ENCODE assay signal across 8 cellular contexts in the genomic region with DNA sequence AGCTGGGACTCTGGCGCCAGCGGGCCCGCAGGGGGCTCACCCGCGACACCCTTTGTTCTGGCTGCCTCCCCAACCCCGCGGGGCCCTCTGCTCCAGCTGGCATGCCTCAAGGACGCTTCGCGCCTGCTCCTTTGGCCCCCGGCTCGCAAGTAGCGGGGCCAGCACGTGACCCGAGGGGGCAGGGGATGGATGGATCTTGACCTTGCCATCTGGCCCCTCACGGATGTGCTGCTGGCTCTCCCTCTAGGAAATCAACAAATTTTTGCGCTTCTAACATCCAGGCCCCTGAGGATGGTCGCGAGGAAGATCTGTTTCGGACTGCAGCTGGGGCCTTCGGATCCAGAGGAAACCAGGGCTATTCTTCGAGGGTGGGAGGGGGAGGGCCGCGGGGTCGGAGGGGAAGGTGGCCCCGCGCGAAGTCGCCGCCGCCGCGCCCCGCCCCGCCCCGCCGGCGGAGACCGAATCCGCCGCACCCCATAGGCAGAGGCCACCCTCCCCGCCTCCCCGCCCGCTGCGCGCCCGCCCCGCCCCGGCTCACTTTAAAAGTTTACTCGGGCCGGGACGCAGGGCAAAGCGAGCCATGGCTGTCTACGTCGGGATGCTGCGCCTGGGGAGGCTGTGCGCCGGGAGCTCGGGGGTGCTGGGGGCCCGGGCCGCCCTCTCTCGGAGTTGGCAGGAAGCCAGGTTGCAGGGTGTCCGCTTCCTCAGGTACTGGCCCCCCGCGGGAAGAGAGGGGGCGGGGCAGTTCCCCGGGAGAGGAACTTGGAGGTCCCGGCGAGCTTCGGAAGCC. TPM values are rescaled to one million over a fixed set of nuclear protein-coding genes. Genes with fewer than 3 reads are reported as not detected.
A peak's percentile ranks its signal among the peaks of the same experiment; 100 is the strongest.
DNase-seq lines count a peak whose midpoint lies in the region; ATAC-seq and TF ChIP-seq lines count a peak whose summit lies in the region.

A gene with protein sequence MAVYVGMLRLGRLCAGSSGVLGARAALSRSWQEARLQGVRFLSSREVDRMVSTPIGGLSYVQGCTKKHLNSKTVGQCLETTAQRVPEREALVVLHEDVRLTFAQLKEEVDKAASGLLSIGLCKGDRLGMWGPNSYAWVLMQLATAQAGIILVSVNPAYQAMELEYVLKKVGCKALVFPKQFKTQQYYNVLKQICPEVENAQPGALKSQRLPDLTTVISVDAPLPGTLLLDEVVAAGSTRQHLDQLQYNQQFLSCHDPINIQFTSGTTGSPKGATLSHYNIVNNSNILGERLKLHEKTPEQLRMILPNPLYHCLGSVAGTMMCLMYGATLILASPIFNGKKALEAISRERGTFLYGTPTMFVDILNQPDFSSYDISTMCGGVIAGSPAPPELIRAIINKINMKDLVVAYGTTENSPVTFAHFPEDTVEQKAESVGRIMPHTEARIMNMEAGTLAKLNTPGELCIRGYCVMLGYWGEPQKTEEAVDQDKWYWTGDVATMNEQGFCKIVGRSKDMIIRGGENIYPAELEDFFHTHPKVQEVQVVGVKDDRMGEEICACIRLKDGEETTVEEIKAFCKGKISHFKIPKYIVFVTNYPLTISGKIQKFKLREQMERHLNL (plus strand): TSS at position 537 of the 790 bp plus-strand sequence. CDS start 44 bp downstream, at position 581.

- no peaks in the 10 kb centered on the region for H3K36me3 ChIP-seq in neuronal stem cell (replicated peaks in 1 of 2; ENCODE audit: control insufficient read depth in 2 of 2, insufficient read depth in 2 of 2, low read length in 2 of 2)

- intact Hi-C loops in activated T-helper 2 cell treated with anti-CD3 and anti-CD28 coated beads, Interferon-gamma antibody, Interleukin-2, Interleukin-4, amounts not matched to agents 10 μg/mL and 5 μg/mL and 100 μg/mL, durations not matched to agents 14 hours and 24 hours and 36 hours (cut with micrococcal nuclease), result loop anchor here (1.0 kb wide), 1 partner anchor 29 kb away; a partner anchor contains a TSS

- H3K4me1 Mint-ChIP-seq in activated T-helper 2 cell treated with anti-CD3 and anti-CD28 coated beads, Interferon-gamma antibody, Interleukin-2, Interleukin-4, amounts not matched to agents 10 μg/mL and 5 μg/mL and 100 μg/mL, durations not matched to agents 14 hours and 24 hours and 36 hours (ENCODE audit: low read depth), result peaks cover 30% of the 10 kb centered on the region

- H2AK5ac ChIP-seq in neuronal stem cell (ENCODE audit: low read depth, low read length), result peak within 1 kb of the TSS; percentile 72

- no peaks in the 10 kb centered on the region for H3K9me3 Mint-ChIP-seq in activated T-helper 2 cell treated with anti-CD3 and anti-CD28 coated beads, Interferon-gamma antibody, Interleukin-2, Interleukin-4, amounts not matched to agents 10 μg/mL and 5 μg/mL and 100 μg/mL, durations not matched to agents 14 hours and 24 hours and 36 hours

- peak; percentile 37 for ATAC-seq in HG02884 (IDR thresholded peaks at IDR 0.05; ENCODE audit: unreplicated experiment)
- peak; percentile 50 for ATAC-seq in foreskin keratinocyte
- no peak for ATAC-seq in GM18870 (IDR thresholded peaks at IDR 0.05; ENCODE audit: unreplicated experiment)

- no peaks in the 10 kb centered on the region for H3K36me3 Mint-ChIP-seq in activated T-helper 2 cell treated with anti-CD3 and anti-CD28 coated beads, Interferon-gamma antibody, Interleukin-2, Interleukin-4, amounts not matched to agents 10 μg/mL and 5 μg/mL and 100 μg/mL, durations not matched to agents 14 hours and 24 hours and 36 hours (ENCODE audit: low read depth)

- H3K14ac ChIP-seq in neuronal stem cell (ENCODE audit: low read length), result peak within 1 kb of the TSS; percentile 77

- no CpG with 5 or more reads among the region's 70 CpGs for WGBS in neuronal stem cell (ENCODE audit: extremely low coverage in 2 of 2, insufficient read length in 2 of 2, insufficient replicate concordance in 1 of 2), 2 donors

- H3K18ac ChIP-seq in neuronal stem cell (ENCODE audit: low read length), result peak within 1 kb of the TSS; percentile 93

- H3K27me3 Mint-ChIP-seq in activated T-helper 2 cell treated with anti-CD3 and anti-CD28 coated beads, Interferon-gamma antibody, Interleukin-2, Interleukin-4, amounts not matched to agents 10 μg/mL and 5 μg/mL and 100 μg/mL, durations not matched to agents 14 hours and 24 hours and 36 hours (ENCODE audit: low read depth), result no peaks in the 10 kb centered on the region

- H3K27ac ChIP-seq in foreskin keratinocyte (peak within 1 kb of the TSS; percentile 83), neuronal stem cell (replicated peaks; ENCODE audit: low read length) (no peak within 1 kb of the TSS)

- H3K4me3 Mint-ChIP-seq in activated T-helper 2 cell treated with anti-CD3 and anti-CD28 coated beads, Interferon-gamma antibody, Interleukin-2, Interleukin-4, amounts not matched to agents 10 μg/mL and 5 μg/mL and 100 μg/mL, durations not matched to agents 14 hours and 24 hours and 36 hours (ENCODE audit: low read depth), result peak within 1 kb of the TSS; percentile 89

- H3K4ac ChIP-seq in neuronal stem cell (ENCODE audit: low read length), result peak within 1 kb of the TSS; percentile 23

- H4K8ac ChIP-seq in neuronal stem cell (ENCODE audit: low read depth, low read length), result peak within 1 kb of the TSS; percentile 43

- peak within 1 kb of the TSS; percentile 94 for H2AFZ ChIP-seq in neuronal stem cell (ENCODE audit: low read length)

- no peak within 1 kb of the TSS for H2BK12ac ChIP-seq in neuronal stem cell (ENCODE audit: low read length)

- H3K9me3 ChIP-seq in neuronal stem cell (replicated peaks in 1 of 2; ENCODE audit: control insufficient read depth in 2 of 2, insufficient read depth in 1 of 2, low read depth in 1 of 2, low read length in 2 of 2), result no peaks in the 10 kb centered on the region

- H3K4me2 ChIP-seq in neuronal stem cell (ENCODE audit: insufficient read depth, low read length, poor library complexity, severe bottlenecking), result peak within 1 kb of the TSS; percentile 87

- H3K27ac Mint-ChIP-seq in activated T-helper 2 cell treated with anti-CD3 and anti-CD28 coated beads, Interferon-gamma antibody, Interleukin-2, Interleukin-4, amounts not matched to agents 10 μg/mL and 5 μg/mL and 100 μg/mL, durations not matched to agents 14 hours and 24 hours and 36 hours, result peak within 1 kb of the TSS; percentile 81

- H4K91ac ChIP-seq in neuronal stem cell (ENCODE audit: low read depth, low read length, poor library complexity), result no peak within 1 kb of the TSS

- H3K4me1 ChIP-seq in foreskin keratinocyte (peaks cover 34% of the 10 kb centered on the region), neuronal stem cell (ENCODE audit: control insufficient read depth in 2 of 2, insufficient read depth in 1 of 2, low read depth in 1 of 2, low read length in 2 of 2) (peaks cover 10 to 14% of the 10 kb centered on the region in 2 donors)

- H2BK15ac ChIP-seq in neuronal stem cell (ENCODE audit: low read length), result peak within 1 kb of the TSS; percentile 39

- no peak within 1 kb of the TSS for H3K23ac ChIP-seq in neuronal stem cell (ENCODE audit: low read depth, low read length, poor library complexity)

- peak within 1 kb of the TSS; percentile 33 for H2BK5ac ChIP-seq in neuronal stem cell (ENCODE audit: low read length)

- no peak for TF ChIP-seq CTCF in GM12875 (IDR thresholded peaks at IDR 0.05; ENCODE audit: borderline replicate concordance, insufficient read depth, low read depth, low read length)
- no peak for TF ChIP-seq CTCF in foreskin keratinocyte (conservative IDR thresholded peaks at IDR 0.05)
- no peak for TF ChIP-seq CTCF in subcutaneous adipose tissue (IDR thresholded peaks at IDR 0.05; ENCODE audit: low read depth)

- peak; percentile 62 for DNase-seq in RPMI7951 (ENCODE audit: low read depth)
- peak; percentile 64 for DNase-seq in activated T-helper 2 cell treated with anti-CD3 and anti-CD28 coated beads, Interferon-gamma antibody, Interleukin-2, Interleukin-4, amounts not matched to agents 10 μg/mL and 5 μg/mL and 100 μg/mL, durations not matched to agents 14 hours and 24 hours and 36 hours (ENCODE audit: low spot score)
- peak in 1 of 2 donors; percentile 30 for DNase-seq in foreskin keratinocyte
- DNase-seq in neuronal stem cell (ENCODE audit: low spot score), result peak; percentile 21

- peak within 1 kb of the TSS; percentile 77 for H3K9ac ChIP-seq in neuronal stem cell (ENCODE audit: low read depth, low read length, poor library complexity)

- H3K79me1 ChIP-seq in neuronal stem cell (ENCODE audit: low read depth, low read length), result no peaks in the 10 kb centered on the region

- H3K4me3 ChIP-seq in GM12875 (ENCODE audit: low read depth, low read length), result peak within 1 kb of the TSS; percentile 69
- peak within 1 kb of the TSS; percentile 50 to 83 for H3K4me3 ChIP-seq in neuronal stem cell (ENCODE audit: low read length in 2 of 2)

- H3K27me3 ChIP-seq in foreskin keratinocyte (no peaks in the 10 kb centered on the region), neuronal stem cell (ENCODE audit: control insufficient read depth in 3 of 3, insufficient read depth in 3 of 3, low read depth in 1 of 3, low read length in 3 of 3) (peaks cover 0 to 16% (median 3%) of the 10 kb centered on the region in 3 experiments)

- H2BK120ac ChIP-seq in neuronal stem cell (ENCODE audit: low read depth, low read length), result peak within 1 kb of the TSS; percentile 56

RNA-seq across cellular contexts. Expression of the gene that starts here (rescaled TPM):
- total RNA-seq in RPMI7951 (2014; rRNA removed; shearing (Covaris generic)), result 19.4 and 20.4 TPM in 2 replicates
- total RNA-seq in activated T-helper 2 cell treated with anti-CD3 and anti-CD28 coated beads, Interferon-gamma antibody, Interleukin-2, Interleukin-4, amounts not matched to agents 10 μg/mL and 5 μg/mL and 100 μg/mL, durations not matched to agents 14 hours and 24 hours and 36 hours, result 23.5 and 28.2 TPM in 2 replicates
- total RNA-seq in foreskin keratinocyte (37.9 and 40.6 TPM in 2 replicates), subcutaneous adipose tissue (10 to 100 TPM; 31.3 to 63.1 (median 42.2) TPM)
- polyA plus RNA-seq in foreskin keratinocyte, result 34.6 and 35.2 TPM in 2 replicates
- polyA plus RNA-seq in neuronal stem cell (2013, experiment 1 of 2), result 12.5 TPM
- 13.0 TPM for polyA plus RNA-seq in neuronal stem cell (2013, experiment 2 of 2)
